1 cellular context compared by ENCODE assay signal in the genomic region with DNA sequence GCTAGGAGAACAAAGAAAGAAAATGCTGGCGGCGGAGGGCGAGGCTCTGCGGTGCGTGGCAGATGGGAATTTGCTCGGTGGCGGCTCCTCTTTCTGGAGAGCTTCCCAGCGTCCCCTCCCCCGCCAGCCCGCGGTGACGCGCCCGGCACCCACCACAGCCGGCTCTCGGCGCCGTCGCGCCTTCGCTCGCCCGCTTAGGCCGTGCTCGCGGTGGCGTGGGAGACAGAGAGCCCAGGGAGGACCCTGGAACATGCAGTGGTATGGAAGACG.
TF ChIP-seq lines count a peak whose summit lies in the region.

No MANE protein-coding gene starts in this region.

TF ChIP-seq in HepG2, 621 proteins besides CTCF, POLR2A, EP300 and RAD21 (continued from another document and continues in another):
- TF ChIP-seq, protein P1, sequence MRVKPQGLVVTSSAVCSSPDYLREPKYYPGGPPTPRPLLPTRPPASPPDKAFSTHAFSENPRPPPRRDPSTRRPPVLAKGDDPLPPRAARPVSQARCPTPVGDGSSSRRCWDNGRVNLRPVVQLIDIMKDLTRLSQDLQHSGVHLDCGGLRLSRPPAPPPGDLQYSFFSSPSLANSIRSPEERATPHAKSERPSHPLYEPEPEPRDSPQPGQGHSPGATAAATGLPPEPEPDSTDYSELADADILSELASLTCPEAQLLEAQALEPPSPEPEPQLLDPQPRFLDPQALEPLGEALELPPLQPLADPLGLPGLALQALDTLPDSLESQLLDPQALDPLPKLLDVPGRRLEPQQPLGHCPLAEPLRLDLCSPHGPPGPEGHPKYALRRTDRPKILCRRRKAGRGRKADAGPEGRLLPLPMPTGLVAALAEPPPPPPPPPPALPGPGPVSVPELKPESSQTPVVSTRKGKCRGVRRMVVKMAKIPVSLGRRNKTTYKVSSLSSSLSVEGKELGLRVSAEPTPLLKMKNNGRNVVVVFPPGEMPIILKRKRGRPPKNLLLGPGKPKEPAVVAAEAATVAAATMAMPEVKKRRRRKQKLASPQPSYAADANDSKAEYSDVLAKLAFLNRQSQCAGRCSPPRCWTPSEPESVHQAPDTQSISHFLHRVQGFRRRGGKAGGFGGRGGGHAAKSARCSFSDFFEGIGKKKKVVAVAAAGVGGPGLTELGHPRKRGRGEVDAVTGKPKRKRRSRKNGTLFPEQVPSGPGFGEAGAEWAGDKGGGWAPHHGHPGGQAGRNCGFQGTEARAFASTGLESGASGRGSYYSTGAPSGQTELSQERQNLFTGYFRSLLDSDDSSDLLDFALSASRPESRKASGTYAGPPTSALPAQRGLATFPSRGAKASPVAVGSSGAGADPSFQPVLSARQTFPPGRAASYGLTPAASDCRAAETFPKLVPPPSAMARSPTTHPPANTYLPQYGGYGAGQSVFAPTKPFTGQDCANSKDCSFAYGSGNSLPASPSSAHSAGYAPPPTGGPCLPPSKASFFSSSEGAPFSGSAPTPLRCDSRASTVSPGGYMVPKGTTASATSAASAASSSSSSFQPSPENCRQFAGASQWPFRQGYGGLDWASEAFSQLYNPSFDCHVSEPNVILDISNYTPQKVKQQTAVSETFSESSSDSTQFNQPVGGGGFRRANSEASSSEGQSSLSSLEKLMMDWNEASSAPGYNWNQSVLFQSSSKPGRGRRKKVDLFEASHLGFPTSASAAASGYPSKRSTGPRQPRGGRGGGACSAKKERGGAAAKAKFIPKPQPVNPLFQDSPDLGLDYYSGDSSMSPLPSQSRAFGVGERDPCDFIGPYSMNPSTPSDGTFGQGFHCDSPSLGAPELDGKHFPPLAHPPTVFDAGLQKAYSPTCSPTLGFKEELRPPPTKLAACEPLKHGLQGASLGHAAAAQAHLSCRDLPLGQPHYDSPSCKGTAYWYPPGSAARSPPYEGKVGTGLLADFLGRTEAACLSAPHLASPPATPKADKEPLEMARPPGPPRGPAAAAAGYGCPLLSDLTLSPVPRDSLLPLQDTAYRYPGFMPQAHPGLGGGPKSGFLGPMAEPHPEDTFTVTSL (CRISPR knock-in tag; IDR thresholded peaks at IDR 0.05; ENCODE audit: borderline replicate concordance), result no peak
- TF ChIP-seq, protein P2, sequence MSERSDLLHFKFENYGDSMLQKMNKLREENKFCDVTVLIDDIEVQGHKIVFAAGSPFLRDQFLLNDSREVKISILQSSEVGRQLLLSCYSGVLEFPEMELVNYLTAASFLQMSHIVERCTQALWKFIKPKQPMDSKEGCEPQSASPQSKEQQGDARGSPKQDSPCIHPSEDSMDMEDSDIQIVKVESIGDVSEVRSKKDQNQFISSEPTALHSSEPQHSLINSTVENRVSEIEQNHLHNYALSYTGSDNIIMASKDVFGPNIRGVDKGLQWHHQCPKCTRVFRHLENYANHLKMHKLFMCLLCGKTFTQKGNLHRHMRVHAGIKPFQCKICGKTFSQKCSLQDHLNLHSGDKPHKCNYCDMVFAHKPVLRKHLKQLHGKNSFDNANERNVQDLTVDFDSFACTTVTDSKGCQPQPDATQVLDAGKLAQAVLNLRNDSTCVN (CRISPR knock-in tag; IDR thresholded peaks at IDR 0.05; ENCODE audit: borderline replicate concordance), result 0 out of 2 replicates have a peak, but pooled peaks have one; percentile 18
- TF ChIP-seq, protein P3, sequence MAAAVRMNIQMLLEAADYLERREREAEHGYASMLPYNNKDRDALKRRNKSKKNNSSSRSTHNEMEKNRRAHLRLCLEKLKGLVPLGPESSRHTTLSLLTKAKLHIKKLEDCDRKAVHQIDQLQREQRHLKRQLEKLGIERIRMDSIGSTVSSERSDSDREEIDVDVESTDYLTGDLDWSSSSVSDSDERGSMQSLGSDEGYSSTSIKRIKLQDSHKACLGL (CRISPR knock-in tag; IDR thresholded peaks at IDR 0.05), result 0 out of 2 replicates have a peak, but pooled peaks have one; percentile 22
- TF ChIP-seq SKI (IDR thresholded peaks at IDR 0.05; ENCODE audit: partially characterized antibody), result no peak
- TF ChIP-seq, protein P4, sequence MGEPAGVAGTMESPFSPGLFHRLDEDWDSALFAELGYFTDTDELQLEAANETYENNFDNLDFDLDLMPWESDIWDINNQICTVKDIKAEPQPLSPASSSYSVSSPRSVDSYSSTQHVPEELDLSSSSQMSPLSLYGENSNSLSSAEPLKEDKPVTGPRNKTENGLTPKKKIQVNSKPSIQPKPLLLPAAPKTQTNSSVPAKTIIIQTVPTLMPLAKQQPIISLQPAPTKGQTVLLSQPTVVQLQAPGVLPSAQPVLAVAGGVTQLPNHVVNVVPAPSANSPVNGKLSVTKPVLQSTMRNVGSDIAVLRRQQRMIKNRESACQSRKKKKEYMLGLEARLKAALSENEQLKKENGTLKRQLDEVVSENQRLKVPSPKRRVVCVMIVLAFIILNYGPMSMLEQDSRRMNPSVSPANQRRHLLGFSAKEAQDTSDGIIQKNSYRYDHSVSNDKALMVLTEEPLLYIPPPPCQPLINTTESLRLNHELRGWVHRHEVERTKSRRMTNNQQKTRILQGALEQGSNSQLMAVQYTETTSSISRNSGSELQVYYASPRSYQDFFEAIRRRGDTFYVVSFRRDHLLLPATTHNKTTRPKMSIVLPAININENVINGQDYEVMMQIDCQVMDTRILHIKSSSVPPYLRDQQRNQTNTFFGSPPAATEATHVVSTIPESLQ (CRISPR knock-in tag; conservative IDR thresholded peaks at IDR 0.05), result no peak
- no peak for TF ChIP-seq CREB1 (IDR thresholded peaks at IDR 0.05)
- no peak for TF ChIP-seq CREB1 (CRISPR knock-in tag; IDR thresholded peaks at IDR 0.05)
- TF ChIP-seq, protein P5, sequence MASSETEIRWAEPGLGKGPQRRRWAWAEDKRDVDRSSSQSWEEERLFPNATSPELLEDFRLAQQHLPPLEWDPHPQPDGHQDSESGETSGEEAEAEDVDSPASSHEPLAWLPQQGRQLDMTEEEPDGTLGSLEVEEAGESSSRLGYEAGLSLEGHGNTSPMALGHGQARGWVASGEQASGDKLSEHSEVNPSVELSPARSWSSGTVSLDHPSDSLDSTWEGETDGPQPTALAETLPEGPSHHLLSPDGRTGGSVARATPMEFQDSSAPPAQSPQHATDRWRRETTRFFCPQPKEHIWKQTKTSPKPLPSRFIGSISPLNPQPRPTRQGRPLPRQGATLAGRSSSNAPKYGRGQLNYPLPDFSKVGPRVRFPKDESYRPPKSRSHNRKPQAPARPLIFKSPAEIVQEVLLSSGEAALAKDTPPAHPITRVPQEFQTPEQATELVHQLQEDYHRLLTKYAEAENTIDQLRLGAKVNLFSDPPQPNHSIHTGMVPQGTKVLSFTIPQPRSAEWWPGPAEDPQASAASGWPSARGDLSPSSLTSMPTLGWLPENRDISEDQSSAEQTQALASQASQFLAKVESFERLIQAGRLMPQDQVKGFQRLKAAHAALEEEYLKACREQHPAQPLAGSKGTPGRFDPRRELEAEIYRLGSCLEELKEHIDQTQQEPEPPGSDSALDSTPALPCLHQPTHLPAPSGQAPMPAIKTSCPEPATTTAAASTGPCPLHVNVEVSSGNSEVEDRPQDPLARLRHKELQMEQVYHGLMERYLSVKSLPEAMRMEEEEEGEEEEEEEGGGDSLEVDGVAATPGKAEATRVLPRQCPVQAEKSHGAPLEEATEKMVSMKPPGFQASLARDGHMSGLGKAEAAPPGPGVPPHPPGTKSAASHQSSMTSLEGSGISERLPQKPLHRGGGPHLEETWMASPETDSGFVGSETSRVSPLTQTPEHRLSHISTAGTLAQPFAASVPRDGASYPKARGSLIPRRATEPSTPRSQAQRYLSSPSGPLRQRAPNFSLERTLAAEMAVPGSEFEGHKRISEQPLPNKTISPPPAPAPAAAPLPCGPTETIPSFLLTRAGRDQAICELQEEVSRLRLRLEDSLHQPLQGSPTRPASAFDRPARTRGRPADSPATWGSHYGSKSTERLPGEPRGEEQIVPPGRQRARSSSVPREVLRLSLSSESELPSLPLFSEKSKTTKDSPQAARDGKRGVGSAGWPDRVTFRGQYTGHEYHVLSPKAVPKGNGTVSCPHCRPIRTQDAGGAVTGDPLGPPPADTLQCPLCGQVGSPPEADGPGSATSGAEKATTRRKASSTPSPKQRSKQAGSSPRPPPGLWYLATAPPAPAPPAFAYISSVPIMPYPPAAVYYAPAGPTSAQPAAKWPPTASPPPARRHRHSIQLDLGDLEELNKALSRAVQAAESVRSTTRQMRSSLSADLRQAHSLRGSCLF (CRISPR knock-in tag; IDR thresholded peaks at IDR 0.05; ENCODE audit: borderline replicate concordance), result no peak
- TF ChIP-seq TAF1 (CRISPR knock-in tag; IDR thresholded peaks at IDR 0.05), result no peak
- TF ChIP-seq ZNF10 (CRISPR knock-in tag; IDR thresholded peaks at IDR 0.05; ENCODE audit: borderline replicate concordance, low read depth), result no peak
- TF ChIP-seq, protein P6, sequence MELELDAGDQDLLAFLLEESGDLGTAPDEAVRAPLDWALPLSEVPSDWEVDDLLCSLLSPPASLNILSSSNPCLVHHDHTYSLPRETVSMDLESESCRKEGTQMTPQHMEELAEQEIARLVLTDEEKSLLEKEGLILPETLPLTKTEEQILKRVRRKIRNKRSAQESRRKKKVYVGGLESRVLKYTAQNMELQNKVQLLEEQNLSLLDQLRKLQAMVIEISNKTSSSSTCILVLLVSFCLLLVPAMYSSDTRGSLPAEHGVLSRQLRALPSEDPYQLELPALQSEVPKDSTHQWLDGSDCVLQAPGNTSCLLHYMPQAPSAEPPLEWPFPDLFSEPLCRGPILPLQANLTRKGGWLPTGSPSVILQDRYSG (CRISPR knock-in tag; IDR thresholded peaks at IDR 0.05), result no peak
- TF ChIP-seq ZNF24 (IDR thresholded peaks at IDR 0.05), result no peak
- TF ChIP-seq, protein P7, sequence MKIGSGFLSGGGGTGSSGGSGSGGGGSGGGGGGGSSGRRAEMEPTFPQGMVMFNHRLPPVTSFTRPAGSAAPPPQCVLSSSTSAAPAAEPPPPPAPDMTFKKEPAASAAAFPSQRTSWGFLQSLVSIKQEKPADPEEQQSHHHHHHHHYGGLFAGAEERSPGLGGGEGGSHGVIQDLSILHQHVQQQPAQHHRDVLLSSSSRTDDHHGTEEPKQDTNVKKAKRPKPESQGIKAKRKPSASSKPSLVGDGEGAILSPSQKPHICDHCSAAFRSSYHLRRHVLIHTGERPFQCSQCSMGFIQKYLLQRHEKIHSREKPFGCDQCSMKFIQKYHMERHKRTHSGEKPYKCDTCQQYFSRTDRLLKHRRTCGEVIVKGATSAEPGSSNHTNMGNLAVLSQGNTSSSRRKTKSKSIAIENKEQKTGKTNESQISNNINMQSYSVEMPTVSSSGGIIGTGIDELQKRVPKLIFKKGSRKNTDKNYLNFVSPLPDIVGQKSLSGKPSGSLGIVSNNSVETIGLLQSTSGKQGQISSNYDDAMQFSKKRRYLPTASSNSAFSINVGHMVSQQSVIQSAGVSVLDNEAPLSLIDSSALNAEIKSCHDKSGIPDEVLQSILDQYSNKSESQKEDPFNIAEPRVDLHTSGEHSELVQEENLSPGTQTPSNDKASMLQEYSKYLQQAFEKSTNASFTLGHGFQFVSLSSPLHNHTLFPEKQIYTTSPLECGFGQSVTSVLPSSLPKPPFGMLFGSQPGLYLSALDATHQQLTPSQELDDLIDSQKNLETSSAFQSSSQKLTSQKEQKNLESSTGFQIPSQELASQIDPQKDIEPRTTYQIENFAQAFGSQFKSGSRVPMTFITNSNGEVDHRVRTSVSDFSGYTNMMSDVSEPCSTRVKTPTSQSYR (CRISPR knock-in tag; IDR thresholded peaks at IDR 0.05; ENCODE audit: borderline replicate concordance), result peak; percentile 49; the same call in 1 of the 2 replicates
- TF ChIP-seq ATF7-NPFF (CRISPR knock-in tag; IDR thresholded peaks at IDR 0.05; ENCODE audit: low read depth), result 0 out of 2 replicates have a peak, but pooled peaks have one; percentile 5
- no peak for TF ChIP-seq TEAD3 (CRISPR knock-in tag; optimal IDR thresholded peaks at IDR 0.05; ENCODE audit: borderline replicate concordance)
- TF ChIP-seq MXD4 (CRISPR knock-in tag; IDR thresholded peaks at IDR 0.05), result no peak
- TF ChIP-seq NCOR1 (IDR thresholded peaks at IDR 0.05; ENCODE audit: borderline replicate concordance, low read length), result no peak
- TF ChIP-seq, protein P8, sequence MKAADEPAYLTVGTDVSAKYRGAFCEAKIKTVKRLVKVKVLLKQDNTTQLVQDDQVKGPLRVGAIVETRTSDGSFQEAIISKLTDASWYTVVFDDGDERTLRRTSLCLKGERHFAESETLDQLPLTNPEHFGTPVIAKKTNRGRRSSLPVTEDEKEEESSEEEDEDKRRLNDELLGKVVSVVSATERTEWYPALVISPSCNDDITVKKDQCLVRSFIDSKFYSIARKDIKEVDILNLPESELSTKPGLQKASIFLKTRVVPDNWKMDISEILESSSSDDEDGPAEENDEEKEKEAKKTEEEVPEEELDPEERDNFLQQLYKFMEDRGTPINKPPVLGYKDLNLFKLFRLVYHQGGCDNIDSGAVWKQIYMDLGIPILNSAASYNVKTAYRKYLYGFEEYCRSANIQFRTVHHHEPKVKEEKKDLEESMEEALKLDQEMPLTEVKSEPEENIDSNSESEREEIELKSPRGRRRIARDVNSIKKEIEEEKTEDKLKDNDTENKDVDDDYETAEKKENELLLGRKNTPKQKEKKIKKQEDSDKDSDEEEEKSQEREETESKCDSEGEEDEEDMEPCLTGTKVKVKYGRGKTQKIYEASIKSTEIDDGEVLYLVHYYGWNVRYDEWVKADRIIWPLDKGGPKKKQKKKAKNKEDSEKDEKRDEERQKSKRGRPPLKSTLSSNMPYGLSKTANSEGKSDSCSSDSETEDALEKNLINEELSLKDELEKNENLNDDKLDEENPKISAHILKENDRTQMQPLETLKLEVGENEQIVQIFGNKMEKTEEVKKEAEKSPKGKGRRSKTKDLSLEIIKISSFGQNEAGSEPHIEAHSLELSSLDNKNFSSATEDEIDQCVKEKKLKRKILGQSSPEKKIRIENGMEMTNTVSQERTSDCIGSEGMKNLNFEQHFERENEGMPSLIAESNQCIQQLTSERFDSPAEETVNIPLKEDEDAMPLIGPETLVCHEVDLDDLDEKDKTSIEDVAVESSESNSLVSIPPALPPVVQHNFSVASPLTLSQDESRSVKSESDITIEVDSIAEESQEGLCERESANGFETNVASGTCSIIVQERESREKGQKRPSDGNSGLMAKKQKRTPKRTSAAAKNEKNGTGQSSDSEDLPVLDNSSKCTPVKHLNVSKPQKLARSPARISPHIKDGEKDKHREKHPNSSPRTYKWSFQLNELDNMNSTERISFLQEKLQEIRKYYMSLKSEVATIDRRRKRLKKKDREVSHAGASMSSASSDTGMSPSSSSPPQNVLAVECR (CRISPR knock-in tag; IDR thresholded peaks at IDR 0.05; ENCODE audit: borderline replicate concordance), result no peak; the same call in 1 of the 2 replicates
- TF ChIP-seq ARNT2 (CRISPR knock-in tag; IDR thresholded peaks at IDR 0.05; ENCODE audit: low read depth), result no peak
- TF ChIP-seq SIN3A (IDR thresholded peaks at IDR 0.05; ENCODE audit: borderline replicate concordance, low read depth, low read length), result peak; percentile 31; the same call in 1 of the 2 replicates
- no peak for TF ChIP-seq HOXA3 (CRISPR knock-in tag; IDR thresholded peaks at IDR 0.05)
- TF ChIP-seq NRL (CRISPR knock-in tag; IDR thresholded peaks at IDR 0.05; ENCODE audit: borderline replicate concordance), result no peak
- TF ChIP-seq ZNF121 (CRISPR knock-in tag; IDR thresholded peaks at IDR 0.05), result no peak
- TF ChIP-seq POLR2AphosphoS2 (IDR thresholded peaks at IDR 0.05; ENCODE audit: low read depth, low read length), result no peak
- no peak for TF ChIP-seq ZNF776 (CRISPR knock-in tag; IDR thresholded peaks at IDR 0.05)
- no peak for TF ChIP-seq ZKSCAN5 (CRISPR knock-in tag; IDR thresholded peaks at IDR 0.05)
- no peak for TF ChIP-seq PHF21A (CRISPR knock-in tag; IDR thresholded peaks at IDR 0.05)
- no peak for TF ChIP-seq TBL1XR1 (IDR thresholded peaks at IDR 0.05; ENCODE audit: borderline replicate concordance, low read length, partially characterized antibody)
- TF ChIP-seq TARDBP (CRISPR knock-in tag; IDR thresholded peaks at IDR 0.05), result no peak
- TF ChIP-seq SETDB1 (CRISPR knock-in tag; IDR thresholded peaks at IDR 0.05; ENCODE audit: borderline replicate concordance), result no peak
- TF ChIP-seq, protein P9, sequence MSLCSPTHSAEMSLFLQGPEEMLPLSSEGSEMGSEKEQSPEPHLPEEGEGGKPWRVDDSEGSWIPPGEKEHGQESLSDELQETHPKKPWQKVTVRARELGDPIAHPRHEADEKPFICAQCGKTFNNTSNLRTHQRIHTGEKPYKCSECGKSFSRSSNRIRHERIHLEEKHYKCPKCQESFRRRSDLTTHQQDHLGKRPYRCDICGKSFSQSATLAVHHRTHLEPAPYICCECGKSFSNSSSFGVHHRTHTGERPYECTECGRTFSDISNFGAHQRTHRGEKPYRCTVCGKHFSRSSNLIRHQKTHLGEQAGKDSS (CRISPR knock-in tag; IDR thresholded peaks at IDR 0.05; ENCODE audit: borderline replicate concordance, low read depth), result 0 out of 2 replicates have a peak, but pooled peaks have one; percentile 15
